Comparison of ENCODE assay signal across 8 cellular contexts in the genomic region with DNA sequence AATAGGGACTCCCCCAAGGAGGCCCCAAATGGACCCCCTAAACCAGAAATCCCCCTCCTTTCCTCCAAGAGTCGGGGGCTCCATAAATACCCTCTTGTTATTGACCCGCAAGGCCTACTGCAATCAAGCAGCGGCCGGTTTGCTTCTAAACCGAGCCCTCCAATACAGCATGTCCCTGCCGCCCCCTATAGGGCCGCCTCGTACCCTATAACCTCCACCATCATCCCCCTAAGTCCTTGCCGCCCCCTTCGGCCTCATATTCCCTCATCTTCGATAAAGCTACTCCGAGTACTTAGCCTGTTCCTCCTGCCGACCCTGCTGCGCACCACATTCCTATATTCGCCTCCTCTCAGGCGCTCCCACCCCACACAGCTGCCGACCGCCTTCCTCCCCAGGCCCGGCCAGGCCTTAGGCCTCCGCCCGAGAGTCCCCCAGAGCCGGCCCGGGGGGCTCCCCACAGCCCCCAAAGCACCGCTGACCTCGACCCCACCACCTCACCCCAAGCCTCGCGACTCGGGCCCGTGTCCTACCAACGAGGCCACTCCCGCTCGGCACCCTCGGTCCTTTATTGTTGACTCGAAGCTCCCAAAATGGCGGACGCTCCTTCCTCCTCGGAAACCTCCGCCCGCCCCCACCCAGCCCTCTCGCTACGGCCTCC. TPM values are rescaled to one million over a fixed set of nuclear protein-coding genes. Genes with fewer than 3 reads are reported as not detected.
DNase-seq lines count a peak whose midpoint lies in the region; ATAC-seq and TF ChIP-seq lines count a peak whose summit lies in the region.

No MANE protein-coding gene starts in this region.

- peak overlapping the region; percentile 98 for H3K9ac ChIP-seq in colonic mucosa (ENCODE audit: low read depth in 2 of 2, low read length in 2 of 2)

- no peaks in the 10 kb centered on the region for H3K36me3 ChIP-seq in GM06990 (ENCODE audit: control insufficient read depth, insufficient read depth, low read length)
- no peaks in the 10 kb centered on the region for H3K36me3 ChIP-seq in colonic mucosa

- H3K27me3 ChIP-seq in GM06990 (replicated peaks; ENCODE audit: control insufficient read depth, insufficient read depth, low read length): no peaks in the 10 kb centered on the region
- H3K27me3 ChIP-seq in colonic mucosa: no peaks in the 10 kb centered on the region

- no peaks in the 10 kb centered on the region for H3K9me3 ChIP-seq in colonic mucosa

- peak overlapping the region; percentile 97 for H3K4me3 ChIP-seq in GM06990 (replicated peaks; ENCODE audit: low read depth, low read length)
- peak overlapping the region; percentile 85 for H3K4me3 ChIP-seq in colonic mucosa

- DNase-seq in GM06990 (ENCODE audit: extremely low read depth, insufficient read length) (peak; percentile 78), NCI-H146 treated with DMSO at 0.1 percent for 48 hours (lab: John Stamatoyannopoulos, UW; ENCODE audit: unreplicated experiment) (peak; percentile 67), colonic mucosa (peak; percentile 69), left kidney (ENCODE audit: low read depth, low spot score) (peak; percentile 85)
- peak; percentile 39 to 64 (median 55) for DNase-seq in activated CD4-positive, CD25-positive, alpha-beta regulatory T cell (lab: John Stamatoyannopoulos, UW)
- peak; percentile 57 to 63 for DNase-seq in stimulated activated CD4-positive, alpha-beta T cell treated with anti-CD3 and anti-CD28 coated beads, Interleukin-2, amount 100 ng/mL, for 24 hours

- intact Hi-C loops in colonic mucosa (cut with DNase I): loop anchor here (10.0 kb wide), 1 partner anchor 104 kb away; no protein-coding TSS in a partner anchor

- H3K27ac ChIP-seq in colonic mucosa: peak overlapping the region; percentile 93

- H3K4me1 ChIP-seq in colonic mucosa: peaks cover 12% of the 10 kb centered on the region

- ATAC-seq in HG02623 (IDR thresholded peaks at IDR 0.05; ENCODE audit: unreplicated experiment) (peak; percentile 14), HG03095 (IDR thresholded peaks at IDR 0.05; ENCODE audit: unreplicated experiment) (no peak)

- peak; percentile 66 for TF ChIP-seq CTCF in GM06990 (IDR thresholded peaks at IDR 0.05; ENCODE audit: insufficient read depth, low read length, poor library complexity, severe bottlenecking)
- TF ChIP-seq CTCF in colonic mucosa (IDR thresholded peaks at IDR 0.05): no peak

RNA-seq across cellular contexts. Expression of a gene that starts 0.5 kb away (rescaled TPM):
- 100 to 1,000 TPM in 1 of 2 donors, 10 to 100 TPM in 1; 79.0 to 108 TPM for total RNA-seq in colonic mucosa
